Comparison of ENCODE assay signal across 17 cellular contexts in the genomic region with DNA sequence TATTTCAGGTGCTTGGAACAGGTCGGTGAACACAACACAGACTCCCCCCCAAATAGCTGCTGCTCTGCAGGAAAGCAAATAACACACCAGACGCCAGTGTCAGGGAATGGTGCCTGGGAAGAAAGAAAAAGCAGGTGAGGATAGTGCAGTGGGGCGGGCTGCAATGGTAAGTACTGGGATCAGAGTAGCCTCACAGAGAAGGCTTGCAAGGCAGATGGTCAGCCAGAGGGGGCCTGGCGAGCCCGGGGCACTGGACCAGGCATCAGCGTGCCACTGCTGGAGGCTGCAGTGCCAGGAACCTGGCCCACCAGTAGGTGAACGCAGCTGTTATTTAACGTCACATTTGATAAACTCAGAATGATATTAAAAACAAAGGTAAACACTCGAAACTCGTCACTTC. TPM values are rescaled to one million over a fixed set of nuclear protein-coding genes. Genes with fewer than 3 reads are reported as not detected.
DNase-seq lines count a peak whose midpoint lies in the region; ATAC-seq, FAIRE-seq and TF ChIP-seq lines count a peak whose summit lies in the region.
"Had no signal": no experiment of that assay in that cellular context is flagged by ENCODE, and none has a peak within 500 bp of the region (broad histone marks: within the 10 kb centered on the region; RNA-seq: fewer than 3 reads in every experiment).

No MANE protein-coding gene starts in this region.

- H3K27me3 ChIP-seq in IMR-90 (ENCODE audit: control insufficient read depth, insufficient read depth, low read length) = no peaks in the 10 kb centered on the region
- no peaks in the 10 kb centered on the region for H3K27me3 ChIP-seq in GM12878 (replicated peaks in 1 of 2; ENCODE audit: control insufficient read depth in 2 of 2, insufficient read depth in 2 of 2, low read length in 1 of 2)
- H3K27me3 ChIP-seq: colonic mucosa had no signal

- H3K36me3 ChIP-seq in IMR-90 (ENCODE audit: control insufficient read depth, insufficient read depth, low read length) (peaks cover 19% of the 10 kb centered on the region), GM12878 (ENCODE audit: control insufficient read depth in 2 of 2, insufficient read depth in 2 of 2, low read length in 1 of 2) (no peaks in the 10 kb centered on the region), mucosa of descending colon (ENCODE audit: low read depth) (no peaks in the 10 kb centered on the region)
- H3K36me3 ChIP-seq: colonic mucosa had no signal

- no peak overlapping the region; the same call in 1 of the 2 replicates for H2BK120ac ChIP-seq in IMR-90 (ENCODE audit: low read depth, low read length)

- H3K4me1 Mint-ChIP-seq in mesothelial cell of epicardium = peaks cover 6% of the 10 kb centered on the region
- H3K4me1 Mint-ChIP-seq: neural crest cell had no signal

- RAD21 ChIA-PET in GM12878 (lab: Charles Lee; ENCODE audit: unreplicated experiment) = no interaction called here

- H2AK9ac ChIP-seq in IMR-90 (replicated peaks; ENCODE audit: low read depth, low read length, poor library complexity) = no peak overlapping the region

- H3K79me2 ChIP-seq in GM12878 (ENCODE audit: control insufficient read depth, insufficient read depth, low read length) = no peaks in the 10 kb centered on the region

- peaks cover 23% of the 10 kb centered on the region for H3K4me1 ChIP-seq in IMR-90 (ENCODE audit: control insufficient read depth, insufficient read depth, low read length)
- no peaks in the 10 kb centered on the region for H3K4me1 ChIP-seq in GM12878 (ENCODE audit: control insufficient read depth, insufficient read depth, low read length)
- H3K4me1 ChIP-seq in mucosa of descending colon (ENCODE audit: low read depth) = no peaks in the 10 kb centered on the region
- H3K4me1 ChIP-seq: Caco-2, colonic mucosa, left ventricle myocardium inferior had no signal

- no peaks in the 10 kb centered on the region for H3K9me3 Mint-ChIP-seq in mesothelial cell of epicardium
- H3K9me3 Mint-ChIP-seq: activated naive CD8-positive, alpha-beta T cell treated with anti-CD3 and anti-CD28 coated beads, Interleukin-2, amount 10 ng/mL, durations not matched to agents 7 days and 5 days; neural crest cell had no signal

- H3K27ac ChIP-seq in IMR-90 (ENCODE audit: insufficient read depth, low read length) (no peak overlapping the region), GM12878 (ENCODE audit: control insufficient read depth, insufficient read depth) (no peak overlapping the region)
- H3K27ac ChIP-seq: 22Rv1, colonic mucosa, left ventricle myocardium inferior had no signal

- peak overlapping the region; percentile 8 for H3K27ac Mint-ChIP-seq in mesothelial cell of epicardium
- H3K27ac Mint-ChIP-seq: activated naive CD8-positive, alpha-beta T cell treated with anti-CD3 and anti-CD28 coated beads, Interleukin-2, amount 10 ng/mL, durations not matched to agents 7 days and 5 days had no signal

- FAIRE-seq in GM12878 (lab: Jason Lieb, UNC) = no peak
- FAIRE-seq: small intestine had no signal

- TF ChIP-seq POLR2A in IMR-90 (IDR thresholded peaks at IDR 0.05; ENCODE audit: low read depth, low read length) (no peak), GM12878 (IDR thresholded peaks at IDR 0.05; ENCODE audit: low read depth, low read length) (no peak)

- no peak overlapping the region for H3K18ac ChIP-seq in IMR-90 (ENCODE audit: low read depth, low read length)

- 0 out of 2 replicates have a peak overlapping the region, but pooled peaks have one; percentile 23 for H3K4ac ChIP-seq in IMR-90 (ENCODE audit: low read depth, low read length)

- CTCF ChIA-PET in IMR-90 (lab: Yijun Ruan, JAX) (interaction anchor here (1.3 kb wide), 1 partner anchor 87 kb away, joined by 3 read pairs; no protein-coding TSS in a partner anchor), GM12878 (lab: Yijun Ruan, JAX) (no interaction called here)

- no peak overlapping the region for H2BK15ac ChIP-seq in IMR-90 (ENCODE audit: low read depth, low read length)

- H4K8ac ChIP-seq in IMR-90 (ENCODE audit: low read depth in 2 of 2, low read length in 2 of 2) = 0 out of 4 replicates have a peak overlapping the region, but pooled peaks of 1 of the 2 experiments have one; percentile 9

- 89% methylated on average over 1 of the region's 10 CpGs; no CpG with 5 or more reads in 1 of the 2 experiments for WGBS in IMR-90 (ENCODE audit: extremely low coverage in 2 of 2, insufficient read length in 1 of 2), 2 experiments
- 37% methylated on average over 10 of the region's 10 CpGs for WGBS in GM12878 (ENCODE audit: insufficient coverage, insufficient replicate concordance, low lambda C conversion rate, missing lambda C conversion rate)

- intact Hi-C loops in IMR-90 (cut with micrococcal nuclease) (loop anchor here (2.0 to 5.0 kb wide), 2 partner anchors 19 to 85 kb away; no protein-coding TSS in a partner anchor), GM12878 (cut with micrococcal nuclease; ENCODE audit: unreplicated experiment) (no loop called here), mucosa of descending colon (cut with DNase I, micrococcal nuclease) (no loop called here)

- H3K9ac ChIP-seq in IMR-90 (ENCODE audit: low read depth, low read length) (no peak overlapping the region), GM12878 (ENCODE audit: control insufficient read depth, insufficient read depth, low read length) (no peak overlapping the region)

- POLR2A ChIA-PET in IMR-90 (lab: Charles Lee; ENCODE audit: unreplicated experiment) = no interaction called here
- POLR2A ChIA-PET in GM12878 (lab: Charles Lee) = no interaction called here

- ATAC-seq in IMR-90 (ENCODE audit: low read depth) = peak; percentile 12
- peak; percentile 20; the same call in 1 of the 3 replicates for ATAC-seq in GM12878
- ATAC-seq in GM19397 (IDR thresholded peaks at IDR 0.05; ENCODE audit: unreplicated experiment) = no peak
- ATAC-seq in mucosa of descending colon = no peak

- H3K4me3 Mint-ChIP-seq in mesothelial cell of epicardium = no peak overlapping the region
- H3K4me3 Mint-ChIP-seq: activated naive CD8-positive, alpha-beta T cell treated with anti-CD3 and anti-CD28 coated beads, Interleukin-2, amount 10 ng/mL, durations not matched to agents 7 days and 5 days; neural crest cell had no signal

- in situ Hi-C loops in IMR-90 (cut with MboI; ENCODE audit: low sequenced_read_pairs) (no loop called here), GM12878 (cut with MboI) (no loop called here)

- peak; percentile 15 for DNase-seq in NCI-H146 (lab: John Stamatoyannopoulos, UW)
- DNase-seq in NCI-H146 treated with DMSO at 0.1 percent for 48 hours (lab: John Stamatoyannopoulos, UW; ENCODE audit: unreplicated experiment) = no peak
- no peak for DNase-seq in IMR-90
- DNase-seq in GM12878 (ENCODE audit: low read depth, low spot score) = no peak
- DNase-seq in mesothelial cell of epicardium (ENCODE audit: low spot score in 2 of 2, unreplicated experiment in 2 of 2) = no peak
- no peak for DNase-seq in NCI-H1092 treated with DMSO at 0.1 percent for 48 hours (lab: John Stamatoyannopoulos, UW)
- no peak for DNase-seq in mucosa of descending colon
- DNase-seq: activated naive CD8-positive, alpha-beta T cell treated with anti-CD3 and anti-CD28 coated beads, Interleukin-2, amount 10 ng/mL, durations not matched to agents 7 days and 5 days; Caco-2; colonic mucosa; GDM1; left ventricle myocardium inferior; NCI-H446; small intestine had no signal

- BruUV-seq in IMR-90 (replicated peaks; lab: Mats Ljungman, UMichigan) = no TSS peak
- no TSS peak for BruUV-seq in GM12878 (replicated peaks; lab: Mats Ljungman, UMichigan)

- no peak overlapping the region for H3K23ac ChIP-seq in IMR-90 (ENCODE audit: low read depth, low read length)

- H2BK20ac ChIP-seq in IMR-90 (ENCODE audit: low read depth, low read length) = no peak overlapping the region

- H3K4me3 ChIP-seq in IMR-90 (ENCODE audit: insufficient read depth, low read depth, low read length) (no peak overlapping the region), GM12878 (no peak overlapping the region), mucosa of descending colon (no peak overlapping the region)
- H3K4me3 ChIP-seq: colonic mucosa, left ventricle myocardium inferior had no signal

- H3K36me3 Mint-ChIP-seq in mesothelial cell of epicardium = no peaks in the 10 kb centered on the region

- H4K20me1 ChIP-seq in IMR-90 (ENCODE audit: insufficient read depth, low read length) = peaks cover 41% of the 10 kb centered on the region
- 0 out of 2 replicates have a peak, but pooled peaks cover 3% of the 10 kb centered on the region for H4K20me1 ChIP-seq in GM12878 (ENCODE audit: control insufficient read depth, insufficient read depth)

- no peaks in the 10 kb centered on the region for H3K27me3 Mint-ChIP-seq in mesothelial cell of epicardium (ENCODE audit: low read depth)

- peaks cover 23% of the 10 kb centered on the region for H3K9me1 ChIP-seq in IMR-90 (ENCODE audit: insufficient read depth, low read length)

- TF ChIP-seq RAD21 in IMR-90 (IDR thresholded peaks at IDR 0.05; ENCODE audit: low read length) (no peak), GM12878 (IDR thresholded peaks at IDR 0.05; ENCODE audit: insufficient read depth, low read depth, low read length) (no peak)

- SMC1A ChIA-PET in GM12878 (lab: Charles Lee; ENCODE audit: uncharacterized antibody, unreplicated experiment) = interaction anchor here (1.5 kb wide), 1 partner anchor 74 kb away, joined by 3 read pairs; no protein-coding TSS in a partner anchor

- dilution Hi-C loops in IMR-90 (cut with HindIII; ENCODE audit: low sequenced_read_pairs, unreplicated experiment) = no loop called here

- 0 out of 4 replicates have a peak, but pooled peaks cover 0 to 8% of the 10 kb centered on the region in 2 experiments for H3K79me1 ChIP-seq in IMR-90 (ENCODE audit: low read depth in 1 of 2, low read length in 2 of 2)

- no peak overlapping the region for H4K91ac ChIP-seq in IMR-90 (ENCODE audit: insufficient read depth, low read depth, low read length)

- H2BK5ac ChIP-seq in IMR-90 (ENCODE audit: low read depth, low read length, poor library complexity, severe bottlenecking) = peak overlapping the region; percentile 69

- H2AFZ ChIP-seq in IMR-90 (replicated peaks; ENCODE audit: low read length, poor library complexity) = no peak overlapping the region
- H2AFZ ChIP-seq in GM12878 (ENCODE audit: control insufficient read depth, low read depth, low read length) = no peak overlapping the region

- no peak overlapping the region for H4K5ac ChIP-seq in IMR-90 (ENCODE audit: low read depth, low read length)

- no peak overlapping the region for H2AK5ac ChIP-seq in IMR-90 (ENCODE audit: low read depth, low read length)

- H3K14ac ChIP-seq in IMR-90 (replicated peaks; ENCODE audit: low read depth, low read length) = no peak overlapping the region

- H3K56ac ChIP-seq in IMR-90 (ENCODE audit: extremely low read depth, insufficient read depth, low read length) = no peak overlapping the region

- TF ChIP-seq EP300 in GM12878 (IDR thresholded peaks at IDR 0.05; ENCODE audit: borderline replicate concordance in 1 of 2, control insufficient read depth in 1 of 2, low read depth in 2 of 2, low read length in 2 of 2) = no peak

- H3K9me3 ChIP-seq in IMR-90 (ENCODE audit: control insufficient read depth, insufficient read depth, low read length) = no peaks in the 10 kb centered on the region
- no peaks in the 10 kb centered on the region for H3K9me3 ChIP-seq in GM12878 (replicated peaks; ENCODE audit: control insufficient read depth, insufficient read depth, low read length)
- H3K9me3 ChIP-seq in mucosa of descending colon = no peaks in the 10 kb centered on the region
- H3K9me3 ChIP-seq: Caco-2, colonic mucosa, left ventricle myocardium inferior had no signal

- H3K4me2 ChIP-seq in IMR-90 (ENCODE audit: low read depth, low read length) (peak overlapping the region; percentile 4; the same call in 1 of the 2 replicates), GM12878 (ENCODE audit: control insufficient read depth, insufficient read depth) (no peak overlapping the region)

- TF ChIP-seq CTCF in IMR-90 (conservative IDR thresholded peaks at IDR 0.05; ENCODE audit: low read depth, low read length) (no peak), GM12878 (IDR thresholded peaks at IDR 0.05 in 2 of 3, conservative IDR thresholded peaks at IDR 0.05 in 1 of 3; ENCODE audit: control insufficient read depth in 2 of 3, extremely low read depth in 1 of 3, insufficient read depth in 1 of 3, low read depth in 3 of 3, low read length in 3 of 3) (no peak), mesothelial cell of epicardium (IDR thresholded peaks at IDR 0.05; ENCODE audit: unreplicated experiment) (no peak), mucosa of descending colon (IDR thresholded peaks at IDR 0.05) (no peak)

RNA-seq across cellular contexts. Expression of a gene that starts 60.0 kb away (rescaled TPM):
- 18.8 and 23.9 TPM in 2 replicates for total RNA-seq in IMR-90 (2012; rRNA removed)
- 58.5 and 59.3 TPM in 2 replicates for polyA plus RNA-seq in IMR-90 (2012; rRNA removed)
- polyA plus RNA-seq in IMR-90 (2012; cell fraction: cytosol; rRNA removed) = 46.5 and 53.6 TPM in 2 replicates
- polyA plus RNA-seq in IMR-90 (2012; cell fraction: nucleus; rRNA removed; ENCODE audit: low replicate concordance) = 236 and 251 TPM in 2 replicates
- 49.9 and 52.0 TPM in 2 replicates for total RNA-seq in GM12878 (2013; cell fraction: nucleolus; rRNA removed)
- total RNA-seq in GM12878 (2014; rRNA removed) = 5.3 and 7.6 TPM in 2 replicates
- 3.6 and 4.5 TPM in 2 replicates for total RNA-seq in GM12878 (2014; rRNA removed; fragmentation: Illumina TruSeq; extraction: Trizol)
- total RNA-seq in GM12878 (2021) = 11.8 and 15.1 TPM in 2 replicates
- polyA plus RNA-seq in GM12878 (2011; ENCODE audit: low read depth) = 5.5 TPM
- polyA plus RNA-seq in GM12878 (2011; rRNA removed) = 8.0 and 9.1 TPM in 2 replicates
- polyA plus RNA-seq in GM12878 (2011; cell fraction: cytosol; rRNA removed) = 7.5 and 9.1 TPM in 2 replicates
- polyA plus RNA-seq in GM12878 (2011; cell fraction: nucleus; rRNA removed) = 97.7 and 118 TPM in 2 replicates
- 13.8 and 15.7 TPM in 2 replicates for polyA plus RNA-seq in GM12878 (2012)
- 4.7 and 8.0 TPM in 2 replicates for polyA plus RNA-seq in GM12878 (2014; fragmentation: Illumina TruSeq; extraction: Trizol)
- 1 to 10 TPM; 1.2 to 1.6 TPM for polyA plus RNA-seq in GM12878 (2014; fragmentation: Nextera tagmentation; extraction: Ambion mirVana)
- 12.2 and 12.7 TPM in 2 replicates for polyA plus RNA-seq in GM12878 (2014; rRNA removed)
- 1 to 10 TPM; 5.2 to 6.0 TPM for polyA plus RNA-seq in GM12878 (2016; fragmentation: Nextera tagmentation; extraction: Ambion mirVana)
- 6.0 and 9.5 TPM in 2 replicates for polyA minus RNA-seq in GM12878 (2011; rRNA and poly(A)+ RNA removed)
- polyA minus RNA-seq in GM12878 (2011; cell fraction: cytosol; rRNA and poly(A)+ RNA removed) = 0.67 and 1.8 TPM in 2 replicates
- polyA minus RNA-seq in GM12878 (2011; cell fraction: nucleus; rRNA and poly(A)+ RNA removed) = 19.7 and 22.3 TPM in 2 replicates
- total RNA-seq in mesothelial cell of epicardium = 62.5 to 64.7 TPM (median 63.4 TPM) in 3 replicates
- 10 to 100 TPM; 26.4 to 38.0 (median 29.8) TPM for total RNA-seq in mucosa of descending colon

Comparison
In these comparisons a context has a peak if more than half of its experiments do, and no peak if none do; other contexts are left out.
1. ATAC-seq: peak in IMR-90 (single experiment) and GM12878 (single experiment); none in GM19397 (single experiment) and mucosa of descending colon (single experiment).